ENCODE assay signal across 29 cellular contexts in genomic region chr4:6288342-6288741, GRCh38.
"Had no signal": no experiment of that assay in that cellular context is flagged by ENCODE, and none has a peak within 500 bp of the region (broad histone marks: within the 10 kb centered on the region; RNA-seq: fewer than 3 reads in every experiment).

No MANE protein-coding gene starts in this region.

- H3K4me1 Mint-ChIP-seq: immature natural killer cell; memory B cell; naive thymus-derived CD4-positive, alpha-beta T cell had no signal

- H3K4me1 ChIP-seq: left lung, pancreas, prostate gland, suprapubic skin, tibial artery, upper lobe of right lung had no signal

- H3K27ac Mint-ChIP-seq: immature natural killer cell; memory B cell; naive thymus-derived CD4-positive, alpha-beta T cell; natural killer cell treated with Interleukin-12 subunit alpha and Interleukin-12 subunit beta and Interleukin-15 and Interleukin-18, amount 100 ng/mL, for 72 hours; stimulated activated effector memory CD8-positive, alpha-beta T cell treated with anti-CD3 and anti-CD28 coated beads, Interleukin-12 subunit alpha, Interleukin-12 subunit beta, amount 100 ng/mL, for 72 hours; stimulated activated naive CD8-positive, alpha-beta T cell treated with anti-CD3 and anti-CD28 coated beads, Interleukin-15, Interleukin-2, amounts not matched to agents 100 ng/mL and 50 ng/mL, for 24 hours had no signal

- H3K27me3 Mint-ChIP-seq: memory B cell; naive thymus-derived CD4-positive, alpha-beta T cell; natural killer cell treated with Interleukin-12 subunit alpha and Interleukin-12 subunit beta and Interleukin-15 and Interleukin-18, amount 100 ng/mL, for 72 hours; stimulated activated naive CD8-positive, alpha-beta T cell treated with anti-CD3 and anti-CD28 coated beads, Interleukin-15, Interleukin-2, amounts not matched to agents 100 ng/mL and 50 ng/mL, for 24 hours had no signal

- FAIRE-seq: islet of Langerhans, kidney, pancreas, small intestine, urothelium cell line had no signal

- H3K9me3 Mint-ChIP-seq: immature natural killer cell; memory B cell; naive thymus-derived CD4-positive, alpha-beta T cell; natural killer cell treated with Interleukin-12 subunit alpha and Interleukin-12 subunit beta and Interleukin-15 and Interleukin-18, amount 100 ng/mL, for 72 hours; stimulated activated effector memory CD8-positive, alpha-beta T cell treated with anti-CD3 and anti-CD28 coated beads, Interleukin-12 subunit alpha, Interleukin-12 subunit beta, amount 100 ng/mL, for 72 hours; stimulated activated naive CD8-positive, alpha-beta T cell treated with anti-CD3 and anti-CD28 coated beads, Interleukin-15, Interleukin-2, amounts not matched to agents 100 ng/mL and 50 ng/mL, for 24 hours had no signal

- H3K27ac ChIP-seq: left lung, pancreas, prostate gland, sigmoid colon, spleen, suprapubic skin, thoracic aorta, tibial artery, upper lobe of right lung had no signal

- DNase-seq: hypothalamus; immature natural killer cell; kidney; left colon; midbrain; naive thymus-derived CD4-positive, alpha-beta T cell; nucleus accumbens; retina; right cardiac atrium; sigmoid colon; small intestine; spleen; stimulated activated CD4-positive, alpha-beta T cell treated with anti-CD3 and anti-CD28 coated beads, Interleukin-4, amount 100 ng/mL, for 24 hours; stimulated activated naive CD4-positive, alpha-beta T cell; tibial artery; trophoblast cell; upper lobe of right lung had no signal

- H3K27me3 ChIP-seq: left lung, pancreas, sigmoid colon, spleen, suprapubic skin, tibial artery, upper lobe of right lung had no signal

- H3K4me3 ChIP-seq: left lung, mucosa of descending colon, pancreas, prostate gland, sigmoid colon, spleen, suprapubic skin, thoracic aorta, tibial artery, upper lobe of right lung had no signal

- H3K9me3 ChIP-seq: left lung, mucosa of descending colon, pancreas, prostate gland, sigmoid colon, spleen, suprapubic skin, thoracic aorta, tibial artery, upper lobe of right lung had no signal

- ATAC-seq: left colon; left lung; mucosa of descending colon; naive thymus-derived CD4-positive, alpha-beta T cell; natural killer cell treated with Interleukin-12 subunit alpha and Interleukin-12 subunit beta and Interleukin-15 and Interleukin-18, amount 100 ng/mL, for 72 hours; pancreas; right cardiac atrium; stimulated activated effector memory CD8-positive, alpha-beta T cell treated with anti-CD3 and anti-CD28 coated beads, Interleukin-12 subunit alpha, Interleukin-12 subunit beta, amount 100 ng/mL, for 72 hours; upper lobe of right lung had no signal

- H3K4me3 Mint-ChIP-seq: immature natural killer cell; memory B cell; naive thymus-derived CD4-positive, alpha-beta T cell; natural killer cell treated with Interleukin-12 subunit alpha and Interleukin-12 subunit beta and Interleukin-15 and Interleukin-18, amount 100 ng/mL, for 72 hours; stimulated activated effector memory CD8-positive, alpha-beta T cell treated with anti-CD3 and anti-CD28 coated beads, Interleukin-12 subunit alpha, Interleukin-12 subunit beta, amount 100 ng/mL, for 72 hours; stimulated activated naive CD8-positive, alpha-beta T cell treated with anti-CD3 and anti-CD28 coated beads, Interleukin-15, Interleukin-2, amounts not matched to agents 100 ng/mL and 50 ng/mL, for 24 hours had no signal

- H3K36me3 Mint-ChIP-seq: natural killer cell treated with Interleukin-12 subunit alpha and Interleukin-12 subunit beta and Interleukin-15 and Interleukin-18, amount 100 ng/mL, for 72 hours; stimulated activated effector memory CD8-positive, alpha-beta T cell treated with anti-CD3 and anti-CD28 coated beads, Interleukin-12 subunit alpha, Interleukin-12 subunit beta, amount 100 ng/mL, for 72 hours had no signal
